2 cellular contexts compared by ENCODE assay signal in the genomic region with DNA sequence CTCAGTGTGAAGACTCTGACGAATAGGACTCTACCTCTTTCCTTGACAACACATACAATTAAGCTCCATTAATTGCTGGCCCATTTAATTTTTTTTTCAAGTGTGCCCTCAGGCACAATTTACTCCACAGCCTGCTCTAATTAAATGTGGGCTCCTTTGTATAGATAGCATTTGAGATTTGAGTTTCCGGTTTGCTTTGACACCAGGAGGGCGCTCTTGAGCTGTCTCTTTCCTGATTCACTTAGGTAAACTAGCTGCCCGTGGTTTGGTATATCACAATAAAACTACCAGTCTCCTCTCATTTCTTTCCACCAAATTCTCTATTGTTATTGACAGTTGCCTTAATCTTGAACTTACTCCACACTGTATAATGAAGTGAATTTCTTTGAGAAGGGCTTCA.
A peak's percentile ranks its signal among the peaks of the same experiment; 100 is the strongest.
TF ChIP-seq lines count a peak whose summit lies in the region.

No MANE protein-coding gene starts in this region.

TF ChIP-seq in HepG2, 621 proteins besides CTCF, POLR2A, EP300 and RAD21:
- TF ChIP-seq, protein P1, sequence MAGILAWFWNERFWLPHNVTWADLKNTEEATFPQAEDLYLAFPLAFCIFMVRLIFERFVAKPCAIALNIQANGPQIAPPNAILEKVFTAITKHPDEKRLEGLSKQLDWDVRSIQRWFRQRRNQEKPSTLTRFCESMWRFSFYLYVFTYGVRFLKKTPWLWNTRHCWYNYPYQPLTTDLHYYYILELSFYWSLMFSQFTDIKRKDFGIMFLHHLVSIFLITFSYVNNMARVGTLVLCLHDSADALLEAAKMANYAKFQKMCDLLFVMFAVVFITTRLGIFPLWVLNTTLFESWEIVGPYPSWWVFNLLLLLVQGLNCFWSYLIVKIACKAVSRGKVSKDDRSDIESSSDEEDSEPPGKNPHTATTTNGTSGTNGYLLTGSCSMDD (CRISPR knock-in tag; IDR thresholded peaks at IDR 0.05): no peak
- TF ChIP-seq GABPA (IDR thresholded peaks at IDR 0.05; ENCODE audit: low read depth, low read length) (no peak), GABPA (CRISPR knock-in tag; IDR thresholded peaks at IDR 0.05; ENCODE audit: low read depth) (peak; percentile 55)
TF ChIP-seq in HepG2: peak in this region for 1.

TF ChIP-seq in K562, 482 proteins besides CTCF, POLR2A, EP300 and RAD21:
- TF ChIP-seq ETV1 (tag; conservative IDR thresholded peaks at IDR 0.05; ENCODE audit: low read depth) (peak; percentile 32; the same call in 1 of the 2 replicates), ZNF668 (CRISPR knock-in tag; IDR thresholded peaks at IDR 0.05) (no peak)
TF ChIP-seq in K562: peak in this region for 1.
